8 cellular contexts compared by ENCODE assay signal in the genomic region with DNA sequence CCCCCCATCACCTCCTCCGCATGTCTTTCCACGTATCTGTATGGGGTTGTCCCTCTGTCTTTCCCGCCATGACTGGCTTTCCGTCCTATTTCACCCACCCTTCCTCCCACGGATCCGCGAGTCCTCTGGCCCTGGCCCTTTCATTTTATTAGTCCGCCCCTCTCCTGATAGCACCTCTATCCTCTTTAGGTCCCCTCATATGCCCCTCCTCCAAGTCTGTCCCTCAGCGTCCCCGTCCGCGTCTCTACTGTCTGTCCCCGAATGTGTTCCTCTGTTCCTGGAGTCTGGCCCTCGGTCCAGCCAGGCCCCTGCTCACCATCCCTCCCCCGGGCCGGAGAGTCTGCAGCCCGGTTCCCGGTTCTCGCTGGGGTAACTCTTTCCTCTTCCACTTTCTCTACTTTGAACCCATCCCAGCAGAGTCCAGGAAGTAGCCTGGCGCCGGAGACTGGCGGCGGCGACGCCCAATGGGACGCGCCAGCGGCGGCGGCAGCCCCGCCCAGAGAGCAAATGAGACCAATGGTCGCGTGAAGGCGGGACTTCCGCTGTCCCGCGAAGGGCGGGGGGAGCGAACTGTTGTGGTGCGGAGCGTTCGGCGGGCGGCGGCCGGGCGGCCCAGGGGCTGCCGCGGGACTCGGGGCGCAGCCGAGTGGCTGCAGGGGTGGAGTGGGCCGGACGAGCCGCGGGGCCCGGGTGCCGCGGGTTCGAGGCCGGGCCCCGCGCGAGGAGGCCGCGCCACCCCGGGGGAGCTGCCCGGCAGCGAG.
DNase-seq lines count a peak whose midpoint lies in the region; ATAC-seq lines count a peak whose summit lies in the region.

A gene with protein sequence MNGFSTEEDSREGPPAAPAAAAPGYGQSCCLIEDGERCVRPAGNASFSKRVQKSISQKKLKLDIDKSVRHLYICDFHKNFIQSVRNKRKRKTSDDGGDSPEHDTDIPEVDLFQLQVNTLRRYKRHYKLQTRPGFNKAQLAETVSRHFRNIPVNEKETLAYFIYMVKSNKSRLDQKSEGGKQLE (plus strand): TSS at position 576 of the 761 bp plus-strand sequence. CDS start 608 bp downstream, outside the sequence.

- peak within 1 kb of the TSS; percentile 98 for H3K4me3 Mint-ChIP-seq in central memory CD8-positive, alpha-beta T cell

- peaks cover 34% of the 10 kb centered on the region for H3K36me3 Mint-ChIP-seq in central memory CD8-positive, alpha-beta T cell (ENCODE audit: insufficient read depth)

- no peaks in the 10 kb centered on the region for H3K27me3 Mint-ChIP-seq in central memory CD8-positive, alpha-beta T cell

- ATAC-seq in GM19035 (IDR thresholded peaks at IDR 0.05; ENCODE audit: unreplicated experiment) (peak; percentile 89), HG03342 (IDR thresholded peaks at IDR 0.05; ENCODE audit: unreplicated experiment) (peak; percentile 94)
- ATAC-seq in activated CD4-positive, CD25-positive, alpha-beta regulatory T cell treated with anti-CD3 and anti-CD28 coated beads, Interleukin-2, amount 50 U/mL, for 24 hours: peak; percentile 97
- ATAC-seq in central memory CD8-positive, alpha-beta T cell (replicated peaks; ENCODE audit: extremely low read depth, poor library complexity, severe bottlenecking): peak; percentile 92

- H3K9me3 Mint-ChIP-seq in central memory CD8-positive, alpha-beta T cell: no peaks in the 10 kb centered on the region

- peak; percentile 100 for DNase-seq in AG20443 (ENCODE audit: low spot score)
- peak; percentile 68 for DNase-seq in NCI-H446 treated with DMSO at 0.1 percent for 48 hours (lab: John Stamatoyannopoulos, UW)
- peak; percentile 95 for DNase-seq in central memory CD8-positive, alpha-beta T cell (ENCODE audit: low spot score in 2 of 2)
- peak; percentile 98 for DNase-seq in islet precursor cell
- peak; percentile 93 for DNase-seq in stimulated activated CD4-positive, alpha-beta T cell treated with anti-CD3 and anti-CD28 coated beads, Interleukin-12 subunit alpha, Interleukin-12 subunit beta, amount 100 ng/mL, for 4 hours

- H3K4me1 Mint-ChIP-seq in central memory CD8-positive, alpha-beta T cell: peaks cover 73% of the 10 kb centered on the region

- peak within 1 kb of the TSS; percentile 96 for H3K27ac Mint-ChIP-seq in central memory CD8-positive, alpha-beta T cell (ENCODE audit: low read depth)

Comparison
In these comparisons a context has a peak if more than half of its experiments do, and no peak if none do; other contexts are left out.
1. Peak in every context shown above with its lines: DNase-seq and ATAC-seq.